In genomic region chr1:206029484-206029883, GRCh38 we compare ENCODE assay signal across 15 cellular contexts. TPM values are rescaled to one million over a fixed set of nuclear protein-coding genes. Genes with fewer than 3 reads are reported as not detected.
DNase-seq lines count a peak whose midpoint lies in the region; ATAC-seq, FAIRE-seq and TF ChIP-seq lines count a peak whose summit lies in the region.
"Had no signal": no experiment of that assay in that cellular context is flagged by ENCODE, and none has a peak within 500 bp of the region (broad histone marks: within the 10 kb centered on the region; RNA-seq: fewer than 3 reads in every experiment).

No MANE protein-coding gene starts in this region.

- H3K4me2 ChIP-seq in GM23248 (ENCODE audit: unreplicated experiment) (no peak overlapping the region), astrocyte (ENCODE audit: low read length) (no peak overlapping the region)

- intact Hi-C loops in sciatic nerve (cut with DNase I) = no loop called here

- DNase-seq in GM23248 (peak; percentile 76), astrocyte (ENCODE audit: low read depth) (peak; percentile 31), sciatic nerve (ENCODE audit: low spot score) (peak; percentile 76), UCSD-AML1 (lab: John Stamatoyannopoulos, UW; ENCODE audit: unreplicated experiment) (no peak), hepatic stellate cell (ENCODE audit: low spot score) (no peak), suprapubic skin (ENCODE audit: low spot score in 2 of 2) (no peak)
- DNase-seq: activated CD4-positive, alpha-beta T cell treated with anti-CD3 and anti-CD28 coated beads for 36 hours; amygdala; NCI-H2227 treated with DMSO at 0.1 percent for 48 hours; T-helper 1 cell had no signal

- no peaks in the 10 kb centered on the region for H3K9me2 ChIP-seq in GM23248 (ENCODE audit: insufficient read depth)

- H2AFZ ChIP-seq in GM23248 (no peak overlapping the region), astrocyte (ENCODE audit: low read depth, low read length) (no peak overlapping the region)

- in situ Hi-C loops in GM23248 (cut with MboI) = no loop called here

- H3K9me3 Mint-ChIP-seq in astrocyte (ENCODE audit: unreplicated experiment) = peaks cover 22% of the 10 kb centered on the region
- H3K9me3 Mint-ChIP-seq: activated T-helper 1 cell treated with anti-CD3 and anti-CD28 coated beads, Interleukin-12 subunit alpha, Interleukin-12 subunit beta, Interleukin-2, Interleukin-4 antibody, amounts not matched to agents 30 ng/mL and 10 ng/mL and 1 ng/mL, durations not matched to agents 14 hours and 24 hours and 36 hours had no signal

- peak; percentile 83 for ATAC-seq in gastroesophageal sphincter
- peak; percentile 87 for ATAC-seq in sciatic nerve
- ATAC-seq in GM18505 (IDR thresholded peaks at IDR 0.05; ENCODE audit: unreplicated experiment) = no peak
- ATAC-seq: activated CD4-positive, alpha-beta T cell treated with anti-CD3 and anti-CD28 coated beads for 36 hours had no signal

- TF ChIP-seq POLR2A in gastroesophageal sphincter (IDR thresholded peaks at IDR 0.05) (no peak), suprapubic skin (IDR thresholded peaks at IDR 0.05) (no peak), GM18505 (IDR thresholded peaks at IDR 0.05; ENCODE audit: borderline replicate concordance, extremely low read depth, insufficient read depth, insufficient read length) (no peak)

- peaks cover 18% of the 10 kb centered on the region for H3K27me3 ChIP-seq in GM23248 (replicated peaks; ENCODE audit: insufficient read depth)
- H3K27me3 ChIP-seq in astrocyte (ENCODE audit: insufficient read depth, low read length) = peaks cover 7% of the 10 kb centered on the region
- H3K27me3 ChIP-seq in gastroesophageal sphincter = peaks cover 34% of the 10 kb centered on the region
- no peaks in the 10 kb centered on the region for H3K27me3 ChIP-seq in suprapubic skin

- peaks cover 30% of the 10 kb centered on the region for H3K27me3 Mint-ChIP-seq in astrocyte (ENCODE audit: low read depth, unreplicated experiment)

- H3K4me3 ChIP-seq in GM23248 = no peak overlapping the region
- H3K4me3 ChIP-seq in astrocyte (ENCODE audit: insufficient read depth, low read depth, low read length) = no peak overlapping the region
- no peak overlapping the region for H3K4me3 ChIP-seq in gastroesophageal sphincter
- no peak overlapping the region for H3K4me3 ChIP-seq in suprapubic skin

- TF ChIP-seq CTCF in astrocyte (IDR thresholded peaks at IDR 0.05; ENCODE audit: insufficient read depth, low read depth, low read length) = no peak
- TF ChIP-seq CTCF in gastroesophageal sphincter (IDR thresholded peaks at IDR 0.05) = no peak
- no peak for TF ChIP-seq CTCF in suprapubic skin (IDR thresholded peaks at IDR 0.05)

- H3K79me2 ChIP-seq in GM23248 (ENCODE audit: insufficient read depth) = no peaks in the 10 kb centered on the region
- no peaks in the 10 kb centered on the region for H3K79me2 ChIP-seq in astrocyte (ENCODE audit: insufficient read depth, low read length)

- no peaks in the 10 kb centered on the region for H3K36me3 Mint-ChIP-seq in astrocyte (ENCODE audit: low read depth, unreplicated experiment)

- H3K4me3 Mint-ChIP-seq in astrocyte (ENCODE audit: unreplicated experiment) = no peak overlapping the region
- H3K4me3 Mint-ChIP-seq: activated CD4-positive, alpha-beta T cell treated with anti-CD3 and anti-CD28 coated beads for 36 hours; activated T-helper 1 cell treated with anti-CD3 and anti-CD28 coated beads, Interleukin-12 subunit alpha, Interleukin-12 subunit beta, Interleukin-2, Interleukin-4 antibody, amounts not matched to agents 30 ng/mL and 10 ng/mL and 1 ng/mL, durations not matched to agents 14 hours and 24 hours and 36 hours had no signal

- TF ChIP-seq EP300 in gastroesophageal sphincter (IDR thresholded peaks at IDR 0.05) (no peak), suprapubic skin (IDR thresholded peaks at IDR 0.05) (no peak)

- 1 to 2% methylated on average over 4 of the region's 4 CpGs for WGBS in GM23248 (ENCODE audit: low coverage in 1 of 2, low lambda C conversion rate in 2 of 2, missing lambda C conversion rate in 2 of 2), 2 experiments
- 40% methylated on average over 1 of the region's 4 CpGs; no CpG with 5 or more reads in 1 of the 2 donors for WGBS in gastroesophageal sphincter (ENCODE audit: low coverage in 1 of 2), 2 donors
- 17% methylated on average over 4 of the region's 4 CpGs for WGBS in suprapubic skin

- H3K9ac ChIP-seq in GM23248 = no peak overlapping the region
- H3K9ac ChIP-seq in astrocyte (ENCODE audit: low read length) = no peak overlapping the region

- no peaks in the 10 kb centered on the region for H4K20me1 ChIP-seq in GM23248 (ENCODE audit: insufficient read depth)
- H4K20me1 ChIP-seq in astrocyte (ENCODE audit: insufficient read depth, low read length) = no peaks in the 10 kb centered on the region

- no peaks in the 10 kb centered on the region for H3K9me3 ChIP-seq in GM23248 (ENCODE audit: low read depth)
- no peaks in the 10 kb centered on the region for H3K9me3 ChIP-seq in astrocyte (ENCODE audit: insufficient read depth, low read depth, low read length)
- H3K9me3 ChIP-seq in gastroesophageal sphincter = peaks cover 0 to 6% (median 0%) of the 10 kb centered on the region in 3 donors
- no peaks in the 10 kb centered on the region for H3K9me3 ChIP-seq in suprapubic skin

- FAIRE-seq in astrocyte (lab: Jason Lieb, UNC) = no peak

- H3K36me3 ChIP-seq in GM23248 (ENCODE audit: low read depth) (no peaks in the 10 kb centered on the region), astrocyte (ENCODE audit: insufficient read depth, low read length) (no peaks in the 10 kb centered on the region), gastroesophageal sphincter (no peaks in the 10 kb centered on the region), suprapubic skin (no peaks in the 10 kb centered on the region)

- H3K4me1 Mint-ChIP-seq in astrocyte (ENCODE audit: low read depth, unreplicated experiment) = no peaks in the 10 kb centered on the region

- no peak overlapping the region for H3K27ac Mint-ChIP-seq in astrocyte (ENCODE audit: unreplicated experiment)
- H3K27ac Mint-ChIP-seq: activated CD4-positive, alpha-beta T cell treated with anti-CD3 and anti-CD28 coated beads for 36 hours; activated T-helper 1 cell treated with anti-CD3 and anti-CD28 coated beads, Interleukin-12 subunit alpha, Interleukin-12 subunit beta, Interleukin-2, Interleukin-4 antibody, amounts not matched to agents 30 ng/mL and 10 ng/mL and 1 ng/mL, durations not matched to agents 14 hours and 24 hours and 36 hours had no signal

- H3K27ac ChIP-seq in GM23248 (no peak overlapping the region), astrocyte (ENCODE audit: low read depth, low read length) (no peak overlapping the region), gastroesophageal sphincter (no peak overlapping the region), suprapubic skin (no peak overlapping the region)

- H3F3A ChIP-seq in GM23248 (ENCODE audit: insufficient read depth) = no peaks in the 10 kb centered on the region

- 0 out of 2 replicates have a peak, but pooled peaks cover 6% of the 10 kb centered on the region for H3K4me1 ChIP-seq in GM23248 (ENCODE audit: insufficient read depth)
- H3K4me1 ChIP-seq in astrocyte (ENCODE audit: insufficient read depth, low read length) = no peaks in the 10 kb centered on the region
- no peaks in the 10 kb centered on the region for H3K4me1 ChIP-seq in gastroesophageal sphincter
- H3K4me1 ChIP-seq in suprapubic skin = peaks cover 21% of the 10 kb centered on the region

RNA-seq across cellular contexts. Expression of gene CTSE, which starts 5.8 kb away (rescaled TPM):
- total RNA-seq in GM23248 (2014; rRNA removed; shearing (Covaris generic)) = not detected in 2 replicates
- polyA plus RNA-seq in GM23248 (2016; fragmentation: Nextera tagmentation; extraction: Ambion mirVana) = not detected in 2 replicates
- not detected in 2 replicates for total RNA-seq in astrocyte
- not detected for total RNA-seq in gastroesophageal sphincter
- 1.1 TPM for total RNA-seq in sciatic nerve
- total RNA-seq in suprapubic skin = not detected
- total RNA-seq: activated CD4-positive, alpha-beta T cell treated with anti-CD3 and anti-CD28 coated beads for 36 hours; activated T-helper 1 cell treated with anti-CD3 and anti-CD28 coated beads, Interleukin-12 subunit alpha, Interleukin-12 subunit beta, Interleukin-2, Interleukin-4 antibody, amounts not matched to agents 30 ng/mL and 10 ng/mL and 1 ng/mL, durations not matched to agents 14 hours and 24 hours and 36 hours; OCI-LY7 had no signal
- polyA plus RNA-seq: BJ had no signal

RNA-seq across cellular contexts. Expression of gene RHEX, which starts 23.5 kb away (rescaled TPM):
- not detected in 2 replicates for total RNA-seq in GM23248 (2014; rRNA removed; shearing (Covaris generic))
- polyA plus RNA-seq in GM23248 (2016; fragmentation: Nextera tagmentation; extraction: Ambion mirVana) = not detected in 2 replicates
- total RNA-seq in astrocyte = not detected in 2 replicates
- 1 to 10 TPM; 3.5 to 6.8 (median 5.0) TPM for total RNA-seq in gastroesophageal sphincter
- total RNA-seq in sciatic nerve = 1.2 TPM
- 1 to 10 TPM in 3 of 4 donors, not detected in 1; 1.2 to 2.8 (median 1.2) TPM for total RNA-seq in suprapubic skin
- total RNA-seq: activated CD4-positive, alpha-beta T cell treated with anti-CD3 and anti-CD28 coated beads for 36 hours; activated T-helper 1 cell treated with anti-CD3 and anti-CD28 coated beads, Interleukin-12 subunit alpha, Interleukin-12 subunit beta, Interleukin-2, Interleukin-4 antibody, amounts not matched to agents 30 ng/mL and 10 ng/mL and 1 ng/mL, durations not matched to agents 14 hours and 24 hours and 36 hours had no signal
- polyA plus RNA-seq: BJ had no signal

RNA-seq across cellular contexts. Expression of gene RAB7B, which starts 26.3 kb away (rescaled TPM):
- total RNA-seq in GM23248 (2014; rRNA removed; shearing (Covaris generic)) = 2.8 and 7.1 TPM in 2 replicates
- 7.6 and 7.7 TPM in 2 replicates for polyA plus RNA-seq in GM23248 (2016; fragmentation: Nextera tagmentation; extraction: Ambion mirVana)
- 6.6 and 8.1 TPM in 2 replicates for total RNA-seq in astrocyte
- total RNA-seq in gastroesophageal sphincter = 1 to 10 TPM in 3 of 4 donors, under 1 TPM in 1; 0.78 to 2.4 (median 2.0) TPM
- total RNA-seq in sciatic nerve = 5.1 TPM
- 10 to 100 TPM; 21.6 to 55.5 (median 26.8) TPM for total RNA-seq in suprapubic skin
- total RNA-seq: activated CD4-positive, alpha-beta T cell treated with anti-CD3 and anti-CD28 coated beads for 36 hours; activated T-helper 1 cell treated with anti-CD3 and anti-CD28 coated beads, Interleukin-12 subunit alpha, Interleukin-12 subunit beta, Interleukin-2, Interleukin-4 antibody, amounts not matched to agents 30 ng/mL and 10 ng/mL and 1 ng/mL, durations not matched to agents 14 hours and 24 hours and 36 hours; OCI-LY7 had no signal

Comparison
In these comparisons a context has a peak if more than half of its experiments do, and no peak if none do; other contexts are left out.
1. DNase-seq: peak in GM23248 (single experiment), astrocyte (single experiment) and sciatic nerve (single experiment); none in UCSD-AML1 (single experiment), hepatic stellate cell (single experiment) and suprapubic skin (0 of 2).